In the genomic region with DNA sequence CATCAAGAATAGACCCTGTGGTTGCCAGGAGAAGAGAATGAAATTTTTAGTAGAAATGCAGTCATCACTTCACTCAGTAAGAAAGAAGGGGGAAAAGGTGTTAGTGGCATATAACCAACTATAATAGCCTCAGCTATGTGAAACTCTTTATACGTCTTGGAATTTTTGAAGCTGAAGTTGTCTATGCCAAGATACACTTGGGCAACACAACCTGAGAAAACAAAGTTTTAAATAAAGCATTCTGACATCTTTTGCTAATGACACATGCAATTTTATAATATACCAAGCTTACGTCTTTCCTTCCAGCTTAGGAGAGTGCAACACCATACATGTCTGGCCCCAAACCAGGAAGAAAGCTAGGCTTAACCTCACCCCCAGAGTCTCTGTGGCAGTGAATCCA, we compare ENCODE assay signal across 16 cellular contexts.
"Had no signal": no experiment of that assay in that cellular context is flagged by ENCODE, and none has a peak within 500 bp of the region (broad histone marks: within the 10 kb centered on the region; RNA-seq: fewer than 3 reads in every experiment).

No MANE protein-coding gene starts in this region.

- H3K36me3 Mint-ChIP-seq: activated naive CD8-positive, alpha-beta T cell; immature natural killer cell; naive B cell had no signal

- H3K9me3 ChIP-seq: esophagus muscularis mucosa, lower lobe of right lung, pancreas had no signal

- H3K36me3 ChIP-seq: cardiac muscle cell, esophagus muscularis mucosa, lower lobe of right lung, pancreas had no signal

- H3K9me3 Mint-ChIP-seq: immature natural killer cell had no signal

- H3K4me1 ChIP-seq: pancreas had no signal

- DNase-seq: activated CD4-positive, alpha-beta T cell treated with anti-CD3 and anti-CD28 coated beads, Interleukin-2, amount 10 ng/mL, durations not matched to agents 24 days and 14 days; activated CD4-positive, CD25-positive, alpha-beta regulatory T cell; activated gamma-delta T cell treated with Interleukin-2 at 50 U/mL for 16 hours; amygdala; foreskin keratinocyte; immature natural killer cell; lower lobe of right lung; naive B cell; pancreas; stimulated activated CD4-positive, alpha-beta T cell treated with anti-CD3 and anti-CD28 coated beads, Interleukin-4, amount 100 ng/mL, for 24 hours; stimulated activated naive CD4-positive, alpha-beta T cell; trophoblast cell had no signal

- H3K4me1 Mint-ChIP-seq: activated CD4-positive, alpha-beta T cell treated with anti-CD3 and anti-CD28 coated beads, Interleukin-2, amount 10 ng/mL, durations not matched to agents 24 days and 14 days; immature natural killer cell; naive B cell had no signal

- H3K4me3 Mint-ChIP-seq: activated CD4-positive, alpha-beta T cell treated with anti-CD3 and anti-CD28 coated beads, Interleukin-2, amount 10 ng/mL, durations not matched to agents 24 days and 14 days; activated naive CD8-positive, alpha-beta T cell; immature natural killer cell; naive B cell had no signal

- H3K27ac ChIP-seq: cardiac muscle cell, esophagus muscularis mucosa, foreskin keratinocyte, lower lobe of right lung, pancreas had no signal

- H3K4me3 ChIP-seq: cardiac muscle cell, esophagus muscularis mucosa, lower lobe of right lung, pancreas, skin epidermis had no signal

- ATAC-seq: foreskin keratinocyte, pancreas had no signal

- H3K27ac Mint-ChIP-seq: activated CD4-positive, alpha-beta T cell treated with anti-CD3 and anti-CD28 coated beads, Interleukin-2, amount 10 ng/mL, durations not matched to agents 24 days and 14 days; activated naive CD8-positive, alpha-beta T cell; immature natural killer cell; naive B cell had no signal

- H3K27me3 ChIP-seq: cardiac muscle cell, esophagus muscularis mucosa, foreskin keratinocyte, pancreas had no signal
